In genomic region chr11:119438599-119438998, GRCh38 we compare ENCODE assay signal across 16 cellular contexts. TPM values are rescaled to one million over a fixed set of nuclear protein-coding genes. Genes with fewer than 3 reads are reported as not detected.
DNase-seq lines count a peak whose midpoint lies in the region; ATAC-seq and TF ChIP-seq lines count a peak whose summit lies in the region.
"Had no signal": no experiment of that assay in that cellular context is flagged by ENCODE, and none has a peak within 500 bp of the region (broad histone marks: within the 10 kb centered on the region; RNA-seq: fewer than 3 reads in every experiment).

No MANE protein-coding gene starts in this region.

- peaks cover 34% of the 10 kb centered on the region for H3F3A ChIP-seq in DOHH2 (ENCODE audit: control insufficient read depth, insufficient read depth)

- no peak overlapping the region for H3K4me3 Mint-ChIP-seq in endodermal cell
- no peak overlapping the region for H3K4me3 Mint-ChIP-seq in natural killer cell
- H3K4me3 Mint-ChIP-seq: CD14-positive monocyte; CD4-positive, alpha-beta memory T cell had no signal

- no peaks in the 10 kb centered on the region for H4K20me1 ChIP-seq in DOHH2 (ENCODE audit: control insufficient read depth, insufficient read depth, low read depth, low read length)
- H4K20me1 ChIP-seq in Karpas-422 (ENCODE audit: insufficient read depth, low read depth, low read length), result no peaks in the 10 kb centered on the region
- H4K20me1 ChIP-seq: BLaER1 had no signal

- H2AFZ ChIP-seq in Karpas-422 (ENCODE audit: low read length), result no peak overlapping the region

- H3K27ac Mint-ChIP-seq in endodermal cell (no peak overlapping the region), natural killer cell (no peak overlapping the region)
- H3K27ac Mint-ChIP-seq: CD14-positive monocyte; CD4-positive, alpha-beta memory T cell had no signal

- no peaks in the 10 kb centered on the region for H3K9me2 ChIP-seq in DOHH2 (replicated peaks; ENCODE audit: control insufficient read depth, low read length)
- H3K9me2 ChIP-seq in Karpas-422 (replicated peaks; ENCODE audit: insufficient read depth, low read length), result no peaks in the 10 kb centered on the region

- WGBS in endodermal cell (ENCODE audit: insufficient coverage in 1 of 2, insufficient read length in 1 of 2), 2 experiments, result 62 to 69% methylated on average over 4 to 5 of the region's 5 CpGs

- H3K4me1 ChIP-seq in DOHH2 (ENCODE audit: control insufficient read depth, low read length) (peaks cover 90% of the 10 kb centered on the region), Karpas-422 (ENCODE audit: low read length) (peaks cover 86% of the 10 kb centered on the region), endodermal cell (ENCODE audit: control insufficient read depth, insufficient read depth, low read length) (no peaks in the 10 kb centered on the region)

- peak overlapping the region; percentile 46 for H3K9ac ChIP-seq in Karpas-422 (ENCODE audit: low read length)
- H3K9ac ChIP-seq in endodermal cell (ENCODE audit: extremely low read depth, low read length, poor library complexity, severe bottlenecking), result no peak overlapping the region
- H3K9ac ChIP-seq: BLaER1 had no signal

- intact Hi-C loops in natural killer cell (cut with micrococcal nuclease), result no loop called here

- no peaks in the 10 kb centered on the region for H3K36me3 ChIP-seq in DOHH2 (ENCODE audit: control insufficient read depth, low read length)
- no peaks in the 10 kb centered on the region for H3K36me3 ChIP-seq in Karpas-422 (ENCODE audit: insufficient read depth, low read length)
- no peaks in the 10 kb centered on the region for H3K36me3 ChIP-seq in endodermal cell (ENCODE audit: control insufficient read depth, insufficient read depth, low read length)
- H3K36me3 ChIP-seq: BLaER1, HAP-1 had no signal

- peak overlapping the region; percentile 10; the same call in 1 of the 2 replicates for H3K4me3 ChIP-seq in DOHH2 (ENCODE audit: low read length)
- H3K4me3 ChIP-seq in Karpas-422 (ENCODE audit: low read length), result no peak overlapping the region
- no peak overlapping the region for H3K4me3 ChIP-seq in endodermal cell (ENCODE audit: low read length)
- H3K4me3 ChIP-seq: BLaER1, HAP-1 had no signal

- H3K9me3 Mint-ChIP-seq in endodermal cell (peaks cover 4% of the 10 kb centered on the region), natural killer cell (peaks cover 0 to 2% of the 10 kb centered on the region in 2 donors)

- H3K4me1 Mint-ChIP-seq in endodermal cell, result peaks cover 4% of the 10 kb centered on the region
- H3K4me1 Mint-ChIP-seq in natural killer cell, result peaks cover 12 to 16% of the 10 kb centered on the region in 2 donors
- H3K4me1 Mint-ChIP-seq: CD14-positive monocyte had no signal

- H3K27ac ChIP-seq in DOHH2 (ENCODE audit: low read depth, low read length), result peak overlapping the region; percentile 93
- peak overlapping the region; percentile 100 for H3K27ac ChIP-seq in Karpas-422 (ENCODE audit: low read length)
- H3K27ac ChIP-seq in endodermal cell (ENCODE audit: low read depth, low read length), result no peak overlapping the region
- H3K27ac ChIP-seq: BLaER1 had no signal

- no peaks in the 10 kb centered on the region for H3K9me3 ChIP-seq in DOHH2 (ENCODE audit: control insufficient read depth, insufficient read depth, low read length)
- H3K9me3 ChIP-seq in Karpas-422 (ENCODE audit: low read length), result no peaks in the 10 kb centered on the region
- H3K9me3 ChIP-seq in endodermal cell (ENCODE audit: control insufficient read depth, low read length), result no peaks in the 10 kb centered on the region
- H3K9me3 ChIP-seq: HAP-1 had no signal

- no peaks in the 10 kb centered on the region for H3K27me3 ChIP-seq in DOHH2 (ENCODE audit: control insufficient read depth, low read length)
- H3K27me3 ChIP-seq in Karpas-422 (ENCODE audit: low read length), result no peaks in the 10 kb centered on the region
- no peaks in the 10 kb centered on the region for H3K27me3 ChIP-seq in endodermal cell (ENCODE audit: control insufficient read depth, insufficient read depth, low read length, poor library complexity, severe bottlenecking)
- H3K27me3 ChIP-seq: BLaER1 had no signal

- no peak for ATAC-seq in HG03097 (IDR thresholded peaks at IDR 0.05; ENCODE audit: low FRiP score, unreplicated experiment)
- no peak for ATAC-seq in natural killer cell

- H3K36me3 Mint-ChIP-seq in endodermal cell (ENCODE audit: low read depth) (no peaks in the 10 kb centered on the region), natural killer cell (no peaks in the 10 kb centered on the region)
- H3K36me3 Mint-ChIP-seq: CD14-positive monocyte had no signal

- peaks cover 2% of the 10 kb centered on the region for H3K27me3 Mint-ChIP-seq in endodermal cell (ENCODE audit: insufficient read depth)
- H3K27me3 Mint-ChIP-seq in natural killer cell (ENCODE audit: low read depth in 2 of 2), result peaks cover 26 to 49% of the 10 kb centered on the region in 2 donors

- TF ChIP-seq CTCF in DOHH2 (IDR thresholded peaks at IDR 0.05; ENCODE audit: low read depth, low read length, poor library complexity, severe bottlenecking) (no peak), endodermal cell (conservative IDR thresholded peaks at IDR 0.05) (no peak), natural killer cell (IDR thresholded peaks at IDR 0.05) (no peak)

- H3K4me2 ChIP-seq in DOHH2 (ENCODE audit: low read length) (peak overlapping the region; percentile 54), Karpas-422 (ENCODE audit: low read depth, low read length, poor library complexity, severe bottlenecking) (peak overlapping the region; percentile 49)
- H3K4me2 ChIP-seq: BLaER1 had no signal

- H3K79me2 ChIP-seq in DOHH2 (ENCODE audit: control insufficient read depth, low read length), result no peaks in the 10 kb centered on the region
- no peaks in the 10 kb centered on the region for H3K79me2 ChIP-seq in Karpas-422 (ENCODE audit: low read length)

- DNase-seq in Karpas-422 (no peak), endodermal cell (peak; percentile 47), foreskin melanocyte (peak; percentile 6), NCI-H1092 (lab: John Stamatoyannopoulos, UW) (no peak), natural killer cell (no peak), MV-4-11 (lab: John Stamatoyannopoulos, UW) (no peak)
- DNase-seq: 8988T; CD4-positive, alpha-beta memory T cell; DMS153; DMS79; GF-D8 had no signal

RNA-seq across cellular contexts. Expression of gene THY1, which starts 15.6 kb away (rescaled TPM):
- not detected in 2 replicates for total RNA-seq in Karpas-422 (2014; rRNA removed; shearing (Covaris generic); ENCODE audit: low replicate concordance)
- 10 to 100 TPM; 19.3 to 36.1 TPM for total RNA-seq in endodermal cell
- 56.3 TPM for polyA plus RNA-seq in endodermal cell (2013, experiment 1 of 2)
- 53.9 TPM for polyA plus RNA-seq in endodermal cell (2013, experiment 2 of 2)
- not detected for total RNA-seq in natural killer cell
- total RNA-seq: CD4-positive, alpha-beta memory T cell had no signal
- polyA plus RNA-seq: CD14-positive monocyte; CD4-positive, alpha-beta memory T cell had no signal

RNA-seq across cellular contexts. Expression of gene USP2, which starts 57.1 kb away (rescaled TPM):
- total RNA-seq in Karpas-422 (2014; rRNA removed; shearing (Covaris generic); ENCODE audit: low replicate concordance), result 15.4 and 16.9 TPM in 2 replicates
- total RNA-seq in endodermal cell, result 10 to 100 TPM; 17.8 to 21.1 TPM
- 5.7 TPM for polyA plus RNA-seq in endodermal cell (2013, experiment 1 of 2)
- 7.9 TPM for polyA plus RNA-seq in endodermal cell (2013, experiment 2 of 2)
- total RNA-seq in natural killer cell, result 1 to 10 TPM in 1 of 3 donors, under 1 TPM in 1, not detected in 1; 0.50 to 3.9 TPM
- polyA plus RNA-seq: CD14-positive monocyte had no signal

Comparison
In these comparisons a context has a peak if more than half of its experiments do, and no peak if none do; other contexts are left out.
1. DNase-seq: peak in endodermal cell (single experiment) and foreskin melanocyte (single experiment); none in Karpas-422 (single experiment), NCI-H1092 (single experiment), natural killer cell (single experiment) and MV-4-11 (single experiment).
2. RNA of gene THY1, which starts 15.6 kb away (total RNA-seq): 19.3 to 36.1 TPM in endodermal cell; not detected in Karpas-422 and not detected in natural killer cell; every median in the first group is over 10 times any median in the second.